Comparison of ENCODE assay signal across 8 cellular contexts in the genomic region with DNA sequence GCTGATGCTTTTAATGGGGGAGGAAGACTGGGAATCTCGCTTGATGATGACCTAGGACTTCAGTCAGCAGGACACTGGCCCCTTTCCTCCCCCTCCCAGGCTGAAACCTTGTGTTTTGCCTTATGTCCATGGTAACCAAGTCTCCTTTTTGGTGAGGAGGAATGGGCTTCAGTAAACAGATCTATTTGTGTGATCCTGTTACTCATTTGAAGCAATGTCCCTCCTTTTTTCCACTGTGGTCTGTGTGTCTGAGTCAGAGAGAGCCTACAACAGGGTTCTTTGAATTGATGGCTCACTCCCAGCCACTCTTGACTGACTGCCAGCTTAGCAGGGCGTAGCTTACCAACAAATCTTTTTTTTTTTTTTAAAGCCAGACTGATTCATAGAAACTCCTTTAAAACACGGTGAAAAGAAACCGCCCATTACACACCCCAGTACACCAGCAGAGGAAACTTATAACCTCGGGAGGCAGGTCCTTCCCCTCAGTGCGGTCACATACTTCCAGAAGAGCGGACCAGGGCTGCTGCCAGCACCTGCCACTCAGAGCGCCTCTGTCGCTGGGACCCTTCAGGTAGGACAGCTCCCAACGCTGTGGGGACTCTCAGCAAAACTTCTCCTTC. TPM values are rescaled to one million over a fixed set of nuclear protein-coding genes. Genes with fewer than 3 reads are reported as not detected.
DNase-seq lines count a peak whose midpoint lies in the region; ATAC-seq lines count a peak whose summit lies in the region.

A gene with protein sequence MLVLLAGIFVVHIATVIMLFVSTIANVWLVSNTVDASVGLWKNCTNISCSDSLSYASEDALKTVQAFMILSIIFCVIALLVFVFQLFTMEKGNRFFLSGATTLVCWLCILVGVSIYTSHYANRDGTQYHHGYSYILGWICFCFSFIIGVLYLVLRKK (plus strand): TSS at position 425 of the 620 bp plus-strand sequence. CDS start 14,785 bp downstream, outside the sequence.

- no peaks in the 10 kb centered on the region for H3K36me3 Mint-ChIP-seq in IgD-negative memory B cell

- peak within 1 kb of the TSS in 3 of 4 donors; percentile 64 to 91 (median 86) for H3K4me3 Mint-ChIP-seq in IgD-negative memory B cell

- DNase-seq in DMS153 (lab: John Stamatoyannopoulos, UW), result peak; percentile 24
- peak; percentile 13 to 52 (median 42) for DNase-seq in activated CD4-positive, CD25-positive, alpha-beta regulatory T cell (lab: John Stamatoyannopoulos, UW)
- DNase-seq in caudate nucleus (lab: John Stamatoyannopoulos, UW), result peak in 45 of 61 donors; percentile 6 to 76 (median 46)
- DNase-seq in left colon, result peak; percentile 90 to 96
- peak; percentile 86 for DNase-seq in stimulated activated CD4-positive, alpha-beta T cell treated with anti-CD3 and anti-CD28 coated beads, Interleukin-1b, Interleukin-23, amount 100 ng/mL, for 48 hours
- DNase-seq in NCI-H1417 (lab: John Stamatoyannopoulos, UW), result no peak

- H3K27ac Mint-ChIP-seq in IgD-negative memory B cell, result peak within 1 kb of the TSS in 1 of 3 donors; percentile 75

- peaks cover 22% of the 10 kb centered on the region for H3K27me3 Mint-ChIP-seq in IgD-negative memory B cell

- intact Hi-C loops in left colon (cut with DNase I, micrococcal nuclease), result no loop called here

- H3K27ac ChIP-seq in caudate nucleus (ENCODE audit: low read depth, low read length), result peak within 1 kb of the TSS; percentile 77

- ATAC-seq in GM21529 (IDR thresholded peaks at IDR 0.05; ENCODE audit: unreplicated experiment), result peak; percentile 87
- ATAC-seq in left colon, result peak; percentile 81

- H3K9me3 Mint-ChIP-seq in IgD-negative memory B cell, result no peaks in the 10 kb centered on the region

- peaks cover 14 to 17% (median 15%) of the 10 kb centered on the region in 3 donors for H3K4me1 Mint-ChIP-seq in IgD-negative memory B cell

RNA-seq across cellular contexts. Expression of the gene that starts here (rescaled TPM):
- polyA plus RNA-seq in IgD-negative memory B cell, result not detected
- 1,000 to 10,000 TPM in 1 of 2 donors, 100 to 1,000 TPM in 1; 459 to 1,135 TPM for total RNA-seq in left colon

Comparison
In these comparisons a context has a peak if more than half of its experiments do, and no peak if none do; other contexts are left out.
1. DNase-seq: peak in DMS153 (single experiment), activated CD4-positive, CD25-positive, alpha-beta regulatory T cell (4 of 4), caudate nucleus (45 of 61), left colon (2 of 2) and stimulated activated CD4-positive, alpha-beta T cell treated with anti-CD3 and anti-CD28 coated beads, Interleukin-1b, Interleukin-23, amount 100 ng/mL, for 48 hours (single experiment); none in NCI-H1417 (0 of 3).